In genomic region chr11:69483696-69484426, GRCh38 we compare ENCODE assay signal across 25 cellular contexts. TPM values are rescaled to one million over a fixed set of nuclear protein-coding genes. Genes with fewer than 3 reads are reported as not detected.
DNase-seq lines count a peak whose midpoint lies in the region; ATAC-seq, FAIRE-seq and TF ChIP-seq lines count a peak whose summit lies in the region.
"Had no signal": no experiment of that assay in that cellular context is flagged by ENCODE, and none has a peak within 500 bp of the region (broad histone marks: within the 10 kb centered on the region; RNA-seq: fewer than 3 reads in every experiment).

No MANE protein-coding gene starts in this region.

- intact Hi-C loops in kidney (cut with DNase I): no loop called here

- H3K4me1 Mint-ChIP-seq in GM23338 (peaks cover 13% of the 10 kb centered on the region), brain (peaks cover 20% of the 10 kb centered on the region)
- H3K4me1 Mint-ChIP-seq: activated CD4-positive, alpha-beta T cell treated with anti-CD3 and anti-CD28 coated beads for 36 hours; naive thymus-derived CD8-positive, alpha-beta T cell had no signal

- TF ChIP-seq CTCF in GM23338 (conservative IDR thresholded peaks at IDR 0.05; ENCODE audit: low read depth in 2 of 2) (no peak), brain (conservative IDR thresholded peaks at IDR 0.05) (no peak), kidney (IDR thresholded peaks at IDR 0.05; ENCODE audit: borderline replicate concordance, extremely low read depth, insufficient read depth) (no peak), osteoblast (IDR thresholded peaks at IDR 0.05; ENCODE audit: extremely low read depth, low read depth, low read length) (no peak)

- H3K79me2 ChIP-seq in GM23338 (replicated peaks; ENCODE audit: insufficient read depth) (no peaks in the 10 kb centered on the region), osteoblast (ENCODE audit: insufficient read depth, low read length) (no peaks in the 10 kb centered on the region)

- H3K9me3 Mint-ChIP-seq in GM23338: no peaks in the 10 kb centered on the region; the same call in 2 of the 3 replicates
- H3K9me3 Mint-ChIP-seq in brain: no peaks in the 10 kb centered on the region
- H3K9me3 Mint-ChIP-seq: naive thymus-derived CD8-positive, alpha-beta T cell; type B pancreatic cell had no signal

- H3K36me3 Mint-ChIP-seq in GM23338 (ENCODE audit: low read depth): no peaks in the 10 kb centered on the region
- no peaks in the 10 kb centered on the region for H3K36me3 Mint-ChIP-seq in brain
- H3K36me3 Mint-ChIP-seq: naive thymus-derived CD8-positive, alpha-beta T cell; type B pancreatic cell had no signal

- no peak overlapping the region for H3K27ac Mint-ChIP-seq in GM23338
- peak overlapping the region in 3 of 5 experiments; percentile 38 to 97 (median 93) for H3K27ac Mint-ChIP-seq in brain
- H3K27ac Mint-ChIP-seq: activated CD4-positive, alpha-beta T cell treated with anti-CD3 and anti-CD28 coated beads for 36 hours; naive thymus-derived CD8-positive, alpha-beta T cell; type B pancreatic cell had no signal

- no peaks in the 10 kb centered on the region for H3K36me3 ChIP-seq in GM23338 (ENCODE audit: insufficient read depth)
- H3K36me3 ChIP-seq in kidney (ENCODE audit: control insufficient read depth in 1 of 2, insufficient read depth in 2 of 2, low read length in 2 of 2): no peaks in the 10 kb centered on the region
- H3K36me3 ChIP-seq in osteoblast (ENCODE audit: insufficient read depth, low read length): no peaks in the 10 kb centered on the region
- H3K36me3 ChIP-seq: Peyer's patch, SJSA1 had no signal

- H2AFZ ChIP-seq in GM23338 (0 out of 2 replicates have a peak overlapping the region, but pooled peaks have one; percentile 38), osteoblast (ENCODE audit: low read length) (no peak overlapping the region)
- H2AFZ ChIP-seq: GM23248 had no signal

- H3K27me3 Mint-ChIP-seq in GM23338 (ENCODE audit: insufficient read depth, low read depth, poor library complexity): peaks cover 8% of the 10 kb centered on the region
- H3K27me3 Mint-ChIP-seq in brain: no peaks in the 10 kb centered on the region
- H3K27me3 Mint-ChIP-seq: activated CD4-positive, alpha-beta T cell treated with anti-CD3 and anti-CD28 coated beads for 36 hours; type B pancreatic cell had no signal

- no peak for FAIRE-seq in kidney (lab: Jason Lieb, UNC)
- FAIRE-seq: TTC549 had no signal

- H3F3A ChIP-seq in GM23338 (replicated peaks; ENCODE audit: low read depth): no peaks in the 10 kb centered on the region

- H3K4me3 Mint-ChIP-seq in GM23338 (no peak overlapping the region), brain (peak overlapping the region in 1 of 5 experiments; percentile 62)
- H3K4me3 Mint-ChIP-seq: activated CD4-positive, alpha-beta T cell treated with anti-CD3 and anti-CD28 coated beads for 36 hours; naive thymus-derived CD8-positive, alpha-beta T cell; type B pancreatic cell had no signal

- DNase-seq in GM23338 (ENCODE audit: low spot score) (peak; percentile 38), kidney (peak; percentile 55), osteoblast (ENCODE audit: insufficient read length, low spot score, missing footprints) (peak; percentile 72)
- DNase-seq in activated CD4-positive, alpha-beta T cell treated with anti-CD3 and anti-CD28 coated beads, Interleukin-2, amount 50 U/mL, for 1 hour: no peak
- DNase-seq in stimulated activated CD4-positive, alpha-beta T cell treated with anti-CD3 and anti-CD28 coated beads, Interleukin-1b, Interleukin-23, amount 100 ng/mL, for 48 hours: no peak
- DNase-seq: ACHN; activated CD4-positive, alpha-beta T cell treated with anti-CD3 and anti-CD28 coated beads for 36 hours; activated CD8-positive, alpha-beta memory T cell treated with anti-CD3 and anti-CD28 coated beads for 24 hours; activated naive CD4-positive, alpha-beta T cell; activated T-cell treated with anti-CD3 and anti-CD28 coated beads, Interleukin-2, amount 50 U/mL, for 1 hour; DMS79; GM23248; head of caudate nucleus; naive thymus-derived CD8-positive, alpha-beta T cell; NCI-H146 had no signal

- H3K27ac ChIP-seq in GM23338 (ENCODE audit: low read depth): no peak overlapping the region
- H3K27ac ChIP-seq in kidney (ENCODE audit: low read depth in 2 of 2, low read length in 2 of 2): no peak overlapping the region
- H3K27ac ChIP-seq in osteoblast (ENCODE audit: low read depth, low read length): no peak overlapping the region
- H3K27ac ChIP-seq: GM23248, KMS-11, Peyer's patch, SJSA1 had no signal

- ATAC-seq in GM23338 (peak; percentile 50), HG02642 (IDR thresholded peaks at IDR 0.05; ENCODE audit: poor library complexity, unreplicated experiment) (no peak), HG02840 (IDR thresholded peaks at IDR 0.05; ENCODE audit: low FRiP score, unreplicated experiment) (no peak)
- ATAC-seq: activated CD4-positive, alpha-beta T cell treated with anti-CD3 and anti-CD28 coated beads for 36 hours; naive thymus-derived CD8-positive, alpha-beta T cell had no signal

- no peak overlapping the region for H3K4me3 ChIP-seq in GM23338
- H3K4me3 ChIP-seq in kidney (ENCODE audit: low read length in 2 of 2): no peak overlapping the region
- no peak overlapping the region for H3K4me3 ChIP-seq in osteoblast (ENCODE audit: insufficient read depth, low read length)
- H3K4me3 ChIP-seq: GM23248, Peyer's patch, SJSA1 had no signal

- H3K9me2 ChIP-seq in GM23338 (ENCODE audit: insufficient read depth): no peaks in the 10 kb centered on the region

- H3K4me2 ChIP-seq in GM23338: no peak overlapping the region
- H3K4me2 ChIP-seq in osteoblast (ENCODE audit: insufficient read depth, low read length): no peak overlapping the region
- H3K4me2 ChIP-seq: KMS-11 had no signal

- H3K4me1 ChIP-seq in GM23338 (ENCODE audit: insufficient read depth): no peaks in the 10 kb centered on the region
- H3K4me1 ChIP-seq in kidney (ENCODE audit: control insufficient read depth in 1 of 2, insufficient read depth in 1 of 2, low read depth in 1 of 2, low read length in 2 of 2): peaks cover 3 to 15% of the 10 kb centered on the region in 2 donors
- peaks cover 3% of the 10 kb centered on the region for H3K4me1 ChIP-seq in osteoblast (ENCODE audit: insufficient read depth, low read length)

- H4K20me1 ChIP-seq in GM23338 (replicated peaks; ENCODE audit: insufficient read depth): no peaks in the 10 kb centered on the region
- H4K20me1 ChIP-seq in osteoblast (ENCODE audit: insufficient read depth, low read length): no peaks in the 10 kb centered on the region

- H3K9me3 ChIP-seq in kidney (ENCODE audit: control insufficient read depth in 1 of 2, low read length in 2 of 2) (no peaks in the 10 kb centered on the region), osteoblast (ENCODE audit: low read depth, low read length) (no peaks in the 10 kb centered on the region)
- H3K9me3 ChIP-seq: Peyer's patch, SJSA1 had no signal

- H3K27me3 ChIP-seq in GM23338 (ENCODE audit: insufficient read depth): no peaks in the 10 kb centered on the region
- H3K27me3 ChIP-seq in osteoblast (ENCODE audit: insufficient read depth, low read length): no peaks in the 10 kb centered on the region
- H3K27me3 ChIP-seq: Peyer's patch, SJSA1 had no signal

- H3K9ac ChIP-seq in kidney (ENCODE audit: low read length in 2 of 2): no peak overlapping the region
- H3K9ac ChIP-seq: GM23248, KMS-11 had no signal

RNA-seq across cellular contexts. Expression of gene LINC01488, which starts 2.4 kb away (rescaled TPM):
- total RNA-seq in GM23338 (2014; rRNA removed; shearing (Covaris generic)): not detected in 2 replicates
- polyA plus RNA-seq in GM23338 (2016; fragmentation: Nextera tagmentation; extraction: Ambion mirVana) (not detected in 2 replicates), brain (ENCODE audit: insufficient read depth, low read depth, low replicate concordance) (not detected), kidney (ENCODE audit: insufficient read depth, low read depth, low replicate concordance) (not detected)
- total RNA-seq in kidney (not detected), osteoblast (not detected in 2 replicates)
- total RNA-seq: activated CD4-positive, alpha-beta T cell treated with anti-CD3 and anti-CD28 coated beads for 36 hours; GM23248; naive thymus-derived CD8-positive, alpha-beta T cell; NCI-H460; Peyer's patch had no signal
- polyA plus RNA-seq: BJ; GM23248; naive thymus-derived CD8-positive, alpha-beta T cell had no signal

Comparison
In these comparisons a context has a peak if more than half of its experiments do, and no peak if none do; other contexts are left out.
1. DNase-seq: peak in GM23338 (single experiment), kidney (single experiment) and osteoblast (single experiment); none in activated CD4-positive, alpha-beta T cell treated with anti-CD3 and anti-CD28 coated beads, Interleukin-2, amount 50 U/mL, for 1 hour (single experiment) and stimulated activated CD4-positive, alpha-beta T cell treated with anti-CD3 and anti-CD28 coated beads, Interleukin-1b, Interleukin-23, amount 100 ng/mL, for 48 hours (single experiment).